9 cellular contexts compared by ENCODE assay signal in the genomic region with DNA sequence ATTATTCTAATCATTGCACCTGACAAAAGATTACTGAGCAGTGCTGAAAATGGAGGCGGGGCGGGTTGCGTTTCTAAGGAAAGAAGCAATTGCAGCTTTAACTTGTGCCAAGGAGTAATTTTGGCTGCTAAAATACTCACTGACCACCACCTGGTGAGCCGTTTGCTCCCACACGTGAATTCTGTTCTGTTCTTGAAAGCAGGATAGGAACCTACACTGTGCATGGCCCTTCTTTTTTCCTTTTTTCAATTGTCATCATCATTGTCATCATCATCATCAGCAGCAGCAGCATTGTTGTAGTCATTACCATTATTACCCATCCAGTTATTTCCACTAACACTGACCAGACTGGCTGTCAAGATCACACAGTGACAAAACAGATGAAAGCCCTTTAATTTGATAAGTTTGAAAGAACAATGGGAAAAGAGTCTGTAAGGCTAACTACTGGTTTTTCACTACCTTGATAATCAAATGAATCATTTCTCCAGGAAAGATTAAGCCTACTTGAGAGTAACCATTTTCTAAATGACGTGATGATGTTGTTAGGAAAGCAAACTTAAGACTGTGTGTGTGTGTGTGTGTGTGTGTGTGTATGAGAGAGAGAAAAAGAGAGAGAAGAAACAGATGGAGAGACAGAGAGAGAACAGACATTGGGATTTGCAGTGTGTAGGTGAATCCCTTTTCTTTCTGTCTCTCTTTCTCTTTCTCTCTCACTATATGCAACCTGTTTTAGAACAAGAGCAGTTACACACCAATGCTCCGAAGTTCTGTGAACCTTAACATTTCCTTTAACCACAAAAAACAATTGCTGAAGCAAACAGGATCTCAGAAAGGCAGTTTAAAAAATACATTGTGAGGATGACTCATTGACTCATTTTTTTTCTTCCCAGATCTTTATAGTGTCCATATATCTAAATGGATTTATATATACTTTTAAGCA. TPM values are rescaled to one million over a fixed set of nuclear protein-coding genes. Genes with fewer than 3 reads are reported as not detected.
DNase-seq lines count a peak whose midpoint lies in the region; ATAC-seq and TF ChIP-seq lines count a peak whose summit lies in the region.
"Had no signal": no experiment of that assay in that cellular context is flagged by ENCODE, and none has a peak within 500 bp of the region (broad histone marks: within the 10 kb centered on the region; RNA-seq: fewer than 3 reads in every experiment).

No MANE protein-coding gene starts in this region.

- H3K9ac ChIP-seq in endodermal cell (ENCODE audit: extremely low read depth, low read length, poor library complexity, severe bottlenecking), result no peak overlapping the region

- no peaks in the 10 kb centered on the region for H3K36me3 ChIP-seq in endodermal cell (ENCODE audit: control insufficient read depth, insufficient read depth, low read length)
- H3K36me3 ChIP-seq in HAP-1 (replicated peaks), result no peaks in the 10 kb centered on the region

- H3K27me3 ChIP-seq in endodermal cell (ENCODE audit: control insufficient read depth, insufficient read depth, low read length, poor library complexity, severe bottlenecking), result no peaks in the 10 kb centered on the region
- no peaks in the 10 kb centered on the region for H3K27me3 ChIP-seq in HAP-1 (ENCODE audit: low read depth)

- in situ Hi-C loops in HAP-1 (cut with MboI; ENCODE audit: low sequenced_read_pairs), result no loop called here

- H3K4me1 Mint-ChIP-seq in endodermal cell, result peaks cover 63% of the 10 kb centered on the region

- H3K4me3 ChIP-seq in endodermal cell (ENCODE audit: low read length), result no peak overlapping the region
- no peak overlapping the region for H3K4me3 ChIP-seq in HAP-1

- peaks cover 5% of the 10 kb centered on the region for H3K36me3 Mint-ChIP-seq in endodermal cell (ENCODE audit: low read depth)

- peaks cover 6% of the 10 kb centered on the region for H3K9me3 Mint-ChIP-seq in endodermal cell

- H3K4me1 ChIP-seq in endodermal cell (ENCODE audit: control insufficient read depth, insufficient read depth, low read length) (peaks cover 18% of the 10 kb centered on the region), HAP-1 (peaks cover 2% of the 10 kb centered on the region; the same call in 1 of the 2 replicates)

- H3K27ac Mint-ChIP-seq in endodermal cell, result no peak overlapping the region

- WGBS in endodermal cell (ENCODE audit: insufficient coverage in 1 of 2, insufficient read length in 1 of 2), 2 experiments, result 74 to 79% methylated on average over 7 of the region's 7 CpGs

- no peaks in the 10 kb centered on the region for H3K27me3 Mint-ChIP-seq in endodermal cell (ENCODE audit: insufficient read depth)

- H3K4me3 Mint-ChIP-seq in endodermal cell, result no peak overlapping the region

- peak; percentile 34 for ATAC-seq in GM19395 (IDR thresholded peaks at IDR 0.05; ENCODE audit: unreplicated experiment)

- no peak for TF ChIP-seq CTCF in endodermal cell (conservative IDR thresholded peaks at IDR 0.05)

- DNase-seq in A172 (ENCODE audit: low spot score) (peak; percentile 52), MV-4-11 (lab: John Stamatoyannopoulos, UW) (peak; percentile 6), endodermal cell (peak; percentile 45), NCI-H2196 (lab: John Stamatoyannopoulos, UW; ENCODE audit: unreplicated experiment) (no peak), NCI-H524 (lab: John Stamatoyannopoulos, UW) (no peak), NCI-H146 treated with DMSO at 0.1 percent for 48 hours (lab: John Stamatoyannopoulos, UW; ENCODE audit: unreplicated experiment) (no peak), HAP-1 (ENCODE audit: low spot score in 2 of 2) (no peak)
- DNase-seq: NCI-H1694 treated with DMSO at 0.1 percent for 48 hours had no signal

- no peak overlapping the region for H3K27ac ChIP-seq in endodermal cell (ENCODE audit: low read depth, low read length)

- H3K9me3 ChIP-seq in endodermal cell (ENCODE audit: control insufficient read depth, low read length) (no peaks in the 10 kb centered on the region), HAP-1 (no peaks in the 10 kb centered on the region)

RNA-seq across cellular contexts. Expression of a gene that starts 3.7 kb away (rescaled TPM):
- total RNA-seq in A172 (2014; rRNA removed; shearing (Covaris generic)), result 0.53 TPM in 1 of 2 replicates, not detected in the other
- 10 to 100 TPM in 1 of 2 donors, 1 to 10 TPM in 1; 9.3 to 10.4 TPM for total RNA-seq in endodermal cell
- polyA plus RNA-seq in endodermal cell (2013, experiment 1 of 2), result 7.0 TPM
- 6.5 TPM for polyA plus RNA-seq in endodermal cell (2013, experiment 2 of 2)

Comparison
In these comparisons a context has a peak if more than half of its experiments do, and no peak if none do; other contexts are left out.
1. DNase-seq: peak in A172 (single experiment), MV-4-11 (single experiment) and endodermal cell (single experiment); none in NCI-H2196 (single experiment), NCI-H524 (0 of 2), NCI-H146 treated with DMSO at 0.1 percent for 48 hours (single experiment) and HAP-1 (0 of 2).